In the genomic region with DNA sequence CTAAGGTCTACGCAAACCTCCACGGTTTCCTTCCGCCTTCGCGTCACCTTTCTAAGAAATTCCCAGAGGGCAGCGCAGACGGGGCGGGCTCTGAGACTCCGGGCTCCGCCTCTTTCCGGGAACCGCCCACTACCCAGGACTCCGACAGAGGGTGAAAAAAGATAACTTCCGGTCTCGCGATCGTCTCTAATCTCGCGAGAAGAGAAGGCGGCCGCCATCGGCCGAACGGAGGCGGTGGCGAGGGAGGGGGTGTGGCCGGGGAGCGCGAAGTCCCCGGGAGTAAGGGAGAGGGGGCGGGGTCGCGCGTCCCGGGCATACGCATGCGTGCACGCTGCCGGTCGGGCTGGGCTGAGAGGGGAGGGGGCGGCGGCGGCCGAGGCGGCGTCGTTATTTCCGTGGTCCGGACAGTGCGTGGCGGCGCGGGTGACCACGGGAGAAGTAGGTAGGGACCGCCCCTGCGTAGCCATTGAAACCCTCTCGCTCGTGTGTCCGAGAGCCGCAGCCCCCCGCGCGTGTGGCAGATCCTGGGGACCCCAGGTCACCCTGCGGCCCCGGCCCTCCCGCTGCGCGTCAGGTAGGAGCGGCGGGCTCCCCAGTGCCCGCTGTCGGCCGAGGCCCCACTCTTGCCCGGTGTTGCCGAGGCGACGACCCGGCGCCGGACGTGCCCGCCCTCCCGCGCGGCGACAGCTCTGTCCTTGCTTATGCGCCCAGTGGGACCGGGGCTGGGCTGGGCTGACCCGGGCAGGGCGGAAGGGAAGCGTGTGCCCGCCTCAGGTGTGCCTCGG, we compare ENCODE assay signal across 8 cellular contexts. TPM values are rescaled to one million over a fixed set of nuclear protein-coding genes. Genes with fewer than 3 reads are reported as not detected.
DNase-seq lines count a peak whose midpoint lies in the region; ATAC-seq and TF ChIP-seq lines count a peak whose summit lies in the region.

NAA35 (plus strand) TSS at position 315 of the 785 bp plus-strand sequence. CDS start 1,014 bp downstream, outside the sequence.

- no peaks in the 10 kb centered on the region for H3K9me3 ChIP-seq in heart right ventricle
- no peaks in the 10 kb centered on the region for H3K9me3 ChIP-seq in upper lobe of right lung

- H3K4me3 ChIP-seq in heart right ventricle (peak within 1 kb of the TSS; percentile 67 to 99 (median 92)), upper lobe of right lung (peak within 1 kb of the TSS; percentile 83)

- peaks cover 4% of the 10 kb centered on the region for H3K36me3 Mint-ChIP-seq in T-helper 1 cell treated with Interleukin-12 subunit alpha and Interleukin-12 subunit beta and Interleukin-4 antibody, amounts not matched to agents 30 μg/mL and 1 μg/mL, for 36 hours (ENCODE audit: low read depth)

- no peaks in the 10 kb centered on the region for H3K27me3 Mint-ChIP-seq in T-helper 1 cell treated with Interleukin-12 subunit alpha and Interleukin-12 subunit beta and Interleukin-4 antibody, amounts not matched to agents 30 μg/mL and 1 μg/mL, for 36 hours (ENCODE audit: low read depth)

- H3K27me3 ChIP-seq in heart right ventricle: no peaks in the 10 kb centered on the region
- H3K27me3 ChIP-seq in upper lobe of right lung: no peaks in the 10 kb centered on the region

- H3K4me1 ChIP-seq in heart right ventricle (peaks cover 2 to 38% (median 33%) of the 10 kb centered on the region in 9 donors), upper lobe of right lung (peaks cover 19% of the 10 kb centered on the region)

- TF ChIP-seq CTCF in GM13976 (IDR thresholded peaks at IDR 0.05; ENCODE audit: borderline replicate concordance, control extremely low read depth, extremely low read depth, insufficient read depth, missing control alignments): no peak
- TF ChIP-seq CTCF in heart right ventricle (IDR thresholded peaks at IDR 0.05): peak in 1 of 9 donors; percentile 30
- TF ChIP-seq CTCF in upper lobe of right lung (IDR thresholded peaks at IDR 0.05): no peak

- no peaks in the 10 kb centered on the region for H3K9me3 Mint-ChIP-seq in T-helper 1 cell treated with Interleukin-12 subunit alpha and Interleukin-12 subunit beta and Interleukin-4 antibody, amounts not matched to agents 30 μg/mL and 1 μg/mL, for 36 hours

- DNase-seq in GM13976 (ENCODE audit: low spot score): peak; percentile 99
- DNase-seq in NCI-H1694 (lab: John Stamatoyannopoulos, UW): peak; percentile 91
- peak; percentile 96 for DNase-seq in amniotic stem cell (lab: John Stamatoyannopoulos, UW)
- peak; percentile 98 to 99 for DNase-seq in heart right ventricle
- DNase-seq in posterior vena cava (ENCODE audit: low spot score): peak; percentile 99
- peak; percentile 99 for DNase-seq in upper lobe of right lung

- peak within 1 kb of the TSS; percentile 92 for H3K27ac Mint-ChIP-seq in T-helper 1 cell treated with Interleukin-12 subunit alpha and Interleukin-12 subunit beta and Interleukin-4 antibody, amounts not matched to agents 30 μg/mL and 1 μg/mL, for 36 hours

- H3K4me3 Mint-ChIP-seq in T-helper 1 cell treated with Interleukin-12 subunit alpha and Interleukin-12 subunit beta and Interleukin-4 antibody, amounts not matched to agents 30 μg/mL and 1 μg/mL, for 36 hours: no peak within 1 kb of the TSS

- WGBS in heart right ventricle, 2 donors: 0% methylated on average over 86 to 93 of the region's 93 CpGs

- in situ Hi-C loops in GM13976 (cut with MboI; ENCODE audit: low sequenced_read_pairs, unreplicated experiment): no loop called here

- intact Hi-C loops in heart right ventricle (cut with DNase I): no loop called here
- intact Hi-C loops in posterior vena cava (cut with DNase I): no loop called here
- intact Hi-C loops in upper lobe of right lung (cut with DNase I): no loop called here

- H3K36me3 ChIP-seq in heart right ventricle (peaks cover 0 to 36% (median 0%) of the 10 kb centered on the region in 9 donors), upper lobe of right lung (peaks cover 10% of the 10 kb centered on the region)

- peaks cover 15% of the 10 kb centered on the region for H3K4me1 Mint-ChIP-seq in T-helper 1 cell treated with Interleukin-12 subunit alpha and Interleukin-12 subunit beta and Interleukin-4 antibody, amounts not matched to agents 30 μg/mL and 1 μg/mL, for 36 hours (ENCODE audit: low read depth)

- peak within 1 kb of the TSS; percentile 84 to 98 (median 96) for H3K27ac ChIP-seq in heart right ventricle
- peak within 1 kb of the TSS; percentile 92 for H3K27ac ChIP-seq in upper lobe of right lung

- ATAC-seq in HG02884 (IDR thresholded peaks at IDR 0.05; ENCODE audit: unreplicated experiment): peak; percentile 89
- ATAC-seq in heart right ventricle: peak; percentile 96 to 99 (median 98)
- ATAC-seq in upper lobe of right lung: peak; percentile 98

RNA-seq across cellular contexts. Expression of gene NAA35, which starts in this region (rescaled TPM):
- total RNA-seq in heart right ventricle (10 to 100 TPM; 16.4 to 21.2 (median 18.4) TPM), posterior vena cava (10 to 100 TPM; 15.7 to 25.7 TPM), upper lobe of right lung (20.3 TPM)
- 1 to 10 TPM; 3.8 to 6.6 TPM for polyA plus RNA-seq in heart right ventricle

Comparison
In these comparisons a context has a peak if more than half of its experiments do, and no peak if none do; other contexts are left out.
1. Peak in every context shown above with its lines: DNase-seq, ATAC-seq, H3K4me3 ChIP-seq and H3K27ac ChIP-seq.